In the genomic region with DNA sequence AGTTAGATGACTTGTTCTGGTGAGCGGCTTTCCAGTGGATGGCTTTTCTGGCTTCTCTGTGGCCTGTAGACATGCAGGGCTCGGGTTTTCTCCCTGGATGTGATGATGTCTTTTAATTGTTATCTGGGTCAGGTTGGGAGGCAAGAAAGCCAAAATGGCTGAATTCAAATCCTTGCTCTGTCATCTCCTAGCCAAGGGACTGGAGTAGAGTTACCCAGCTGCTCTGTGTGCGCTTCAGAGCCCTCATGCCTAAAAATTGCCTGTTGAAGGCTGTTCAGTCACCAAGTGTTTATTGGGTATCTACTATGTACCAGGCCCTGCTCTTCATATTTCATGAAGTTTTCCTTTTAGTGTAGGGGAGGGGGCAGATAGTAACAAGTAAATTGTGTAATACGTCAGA, we compare ENCODE assay signal across 21 cellular contexts.
"Had no signal": no experiment of that assay in that cellular context is flagged by ENCODE, and none has a peak within 500 bp of the region (broad histone marks: within the 10 kb centered on the region; RNA-seq: fewer than 3 reads in every experiment).

No MANE protein-coding gene starts in this region.

- H3K27ac Mint-ChIP-seq: activated CD4-positive, alpha-beta memory T cell treated with anti-CD3 and anti-CD28 coated beads for 36 hours; activated naive CD4-positive, alpha-beta T cell treated with anti-CD3 and anti-CD28 coated beads for 36 hours; stimulated activated naive CD8-positive, alpha-beta T cell treated with anti-CD3 and anti-CD28 coated beads, Interleukin-15, Interleukin-2, amounts not matched to agents 100 ng/mL and 50 ng/mL, for 24 hours; T-cell had no signal

- DNase-seq: activated CD4-positive, alpha-beta memory T cell treated with anti-CD3 and anti-CD28 coated beads for 36 hours; activated effector memory CD4-positive, alpha-beta T cell treated with Interleukin-2 at 50 U/mL for 16 hours; activated naive CD4-positive, alpha-beta T cell treated with anti-CD3 and anti-CD28 coated beads for 36 hours; activated T-cell treated with anti-CD3 and anti-CD28 coated beads, Interleukin-2, amount 50 U/mL, for 72 hours; anterior cingulate cortex; body of pancreas; effector CD4-positive, alpha-beta T cell; erythroblast; foreskin melanocyte; hippocampal formation; islet precursor cell; left cardiac atrium; mucosa of descending colon; naive B cell; right cardiac atrium; stimulated activated CD4-positive, alpha-beta T cell treated with anti-CD3 and anti-CD28 coated beads, Interleukin-12 subunit alpha, Interleukin-12 subunit beta, amount 100 ng/mL, for 4 hours; stimulated activated CD4-positive, alpha-beta T cell treated with anti-CD3 and anti-CD28 coated beads, Interleukin-4, amount 100 ng/mL, for 4 hours; T-cell; tibial artery had no signal

- H3K36me3 ChIP-seq: prostate gland, tibial artery had no signal

- H3K27ac ChIP-seq: body of pancreas, prostate gland, tibial artery had no signal

- ATAC-seq: activated T-cell treated with anti-CD3 and anti-CD28 coated beads, Interleukin-2, amount 50 U/mL, for 72 hours; body of pancreas; left cardiac atrium; mucosa of descending colon; right cardiac atrium had no signal

- H3K36me3 Mint-ChIP-seq: T-cell had no signal

- H3K27me3 Mint-ChIP-seq: activated CD4-positive, alpha-beta memory T cell treated with anti-CD3 and anti-CD28 coated beads for 36 hours; naive B cell; stimulated activated naive CD8-positive, alpha-beta T cell treated with anti-CD3 and anti-CD28 coated beads, Interleukin-15, Interleukin-2, amounts not matched to agents 100 ng/mL and 50 ng/mL, for 24 hours; T-cell had no signal

- H3K9me3 Mint-ChIP-seq: activated CD4-positive, alpha-beta memory T cell treated with anti-CD3 and anti-CD28 coated beads for 36 hours; activated naive CD4-positive, alpha-beta T cell treated with anti-CD3 and anti-CD28 coated beads for 36 hours; activated T-cell treated with anti-CD3 and anti-CD28 coated beads, Interleukin-2, amount 50 U/mL, for 72 hours; naive B cell; stimulated activated naive CD8-positive, alpha-beta T cell treated with anti-CD3 and anti-CD28 coated beads, Interleukin-15, Interleukin-2, amounts not matched to agents 100 ng/mL and 50 ng/mL, for 24 hours; T-cell had no signal

- H3K9me3 ChIP-seq: body of pancreas, mucosa of descending colon, prostate gland, tibial artery had no signal

- H3K4me3 ChIP-seq: body of pancreas, mucosa of descending colon, prostate gland, tibial artery had no signal

- H3K4me1 ChIP-seq: prostate gland had no signal

- H3K4me3 Mint-ChIP-seq: activated CD4-positive, alpha-beta memory T cell treated with anti-CD3 and anti-CD28 coated beads for 36 hours; activated naive CD4-positive, alpha-beta T cell treated with anti-CD3 and anti-CD28 coated beads for 36 hours; activated T-cell treated with anti-CD3 and anti-CD28 coated beads, Interleukin-2, amount 50 U/mL, for 72 hours; stimulated activated naive CD8-positive, alpha-beta T cell treated with anti-CD3 and anti-CD28 coated beads, Interleukin-15, Interleukin-2, amounts not matched to agents 100 ng/mL and 50 ng/mL, for 24 hours; T-cell had no signal

- H3K27me3 ChIP-seq: body of pancreas, tibial artery had no signal
